14 cellular contexts compared by ENCODE assay signal in the genomic region with DNA sequence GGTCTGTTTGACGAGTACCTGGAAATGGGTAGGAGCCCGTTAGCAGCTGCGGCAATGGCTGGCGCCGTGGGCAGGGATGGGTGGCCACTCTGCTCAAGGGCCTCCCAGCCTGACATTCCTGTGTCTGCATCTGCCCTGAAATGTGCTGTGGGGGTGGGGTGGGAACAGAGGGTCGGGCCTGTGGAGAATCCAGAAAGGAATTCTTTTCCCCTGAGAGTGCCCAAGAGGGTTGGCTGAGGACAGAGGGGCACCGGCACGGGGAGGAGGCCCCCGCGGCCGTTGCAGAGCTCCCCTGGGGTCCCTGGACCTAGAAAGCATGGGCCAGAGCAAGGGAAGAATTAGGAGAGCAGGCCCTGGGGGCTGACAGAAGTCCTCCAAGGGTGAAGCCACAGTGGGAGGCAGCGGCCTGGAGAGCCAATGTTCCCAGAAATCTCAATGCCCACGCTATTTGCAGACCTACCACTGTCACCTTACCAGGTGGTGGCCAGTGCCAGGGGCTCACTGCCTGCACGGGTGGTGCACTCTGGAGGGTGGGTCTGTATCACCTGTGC. TPM values are rescaled to one million over a fixed set of nuclear protein-coding genes. Genes with fewer than 3 reads are reported as not detected.
DNase-seq lines count a peak whose midpoint lies in the region; ATAC-seq and TF ChIP-seq lines count a peak whose summit lies in the region.
"Had no signal": no experiment of that assay in that cellular context is flagged by ENCODE, and none has a peak within 500 bp of the region (broad histone marks: within the 10 kb centered on the region; RNA-seq: fewer than 3 reads in every experiment).

No MANE protein-coding gene starts in this region.

- intact Hi-C loops in MCF 10A (cut with micrococcal nuclease) (loop anchor here (10.0 kb wide), 1 partner anchor 361 kb away; no protein-coding TSS in a partner anchor), spleen (cut with DNase I; ENCODE audit: low total_unique reads) (no loop called here)

- H4K20me1 ChIP-seq in hepatocyte (ENCODE audit: insufficient read depth, poor library complexity, severe bottlenecking), result no peaks in the 10 kb centered on the region

- peak overlapping the region; percentile 67 for H3K4me3 Mint-ChIP-seq in activated naive CD8-positive, alpha-beta T cell
- no peak overlapping the region for H3K4me3 Mint-ChIP-seq in activated naive CD8-positive, alpha-beta T cell treated with anti-CD3 and anti-CD28 coated beads for 36 hours
- peak overlapping the region; percentile 46 for H3K4me3 Mint-ChIP-seq in activated CD4-positive, alpha-beta memory T cell treated with anti-CD3 and anti-CD28 coated beads, Interleukin-2, amount 10 ng/mL, durations not matched to agents 7 days and 5 days
- H3K4me3 Mint-ChIP-seq in memory B cell, result peak overlapping the region; percentile 47
- H3K4me3 Mint-ChIP-seq in stimulated activated effector memory CD8-positive, alpha-beta T cell treated with anti-CD3 and anti-CD28 coated beads, Interleukin-12 subunit alpha, Interleukin-12 subunit beta, amount 100 ng/mL, for 72 hours, result peak overlapping the region; percentile 84
- H3K4me3 Mint-ChIP-seq in MCF 10A (ENCODE audit: unreplicated experiment), result no peak overlapping the region

- H3K36me3 Mint-ChIP-seq in activated naive CD8-positive, alpha-beta T cell, result no peaks in the 10 kb centered on the region
- H3K36me3 Mint-ChIP-seq in activated naive CD8-positive, alpha-beta T cell treated with anti-CD3 and anti-CD28 coated beads for 36 hours, result peaks cover 2% of the 10 kb centered on the region
- H3K36me3 Mint-ChIP-seq in activated CD4-positive, alpha-beta memory T cell treated with anti-CD3 and anti-CD28 coated beads, Interleukin-2, amount 10 ng/mL, durations not matched to agents 7 days and 5 days (ENCODE audit: low read depth), result no peaks in the 10 kb centered on the region
- H3K36me3 Mint-ChIP-seq in memory B cell, result no peaks in the 10 kb centered on the region
- H3K36me3 Mint-ChIP-seq in stimulated activated effector memory CD8-positive, alpha-beta T cell treated with anti-CD3 and anti-CD28 coated beads, Interleukin-12 subunit alpha, Interleukin-12 subunit beta, amount 100 ng/mL, for 72 hours, result peaks cover 19% of the 10 kb centered on the region
- H3K36me3 Mint-ChIP-seq in MCF 10A (ENCODE audit: insufficient read depth, unreplicated experiment), result peaks cover 6% of the 10 kb centered on the region

- WGBS in hepatocyte (ENCODE audit: low lambda C conversion rate, missing lambda C conversion rate), result 66% methylated on average over 13 of the region's 14 CpGs
- WGBS in spleen, 5 donors, result 54 to 70% (median 61%) methylated on average over 11 to 14 of the region's 14 CpGs

- no peak overlapping the region for H3K27ac ChIP-seq in hepatocyte
- H3K27ac ChIP-seq in spleen, result no peak overlapping the region

- peaks cover 6% of the 10 kb centered on the region for H3K27me3 ChIP-seq in hepatocyte
- H3K27me3 ChIP-seq in spleen (replicated peaks in 1 of 7), result peaks cover 0 to 15% (median 0%) of the 10 kb centered on the region in 7 donors

- peaks cover 12% of the 10 kb centered on the region for H3K4me1 Mint-ChIP-seq in activated naive CD8-positive, alpha-beta T cell (ENCODE audit: low read depth)
- peaks cover 8% of the 10 kb centered on the region for H3K4me1 Mint-ChIP-seq in activated naive CD8-positive, alpha-beta T cell treated with anti-CD3 and anti-CD28 coated beads for 36 hours
- H3K4me1 Mint-ChIP-seq in activated CD4-positive, alpha-beta memory T cell treated with anti-CD3 and anti-CD28 coated beads, Interleukin-2, amount 10 ng/mL, durations not matched to agents 7 days and 5 days, result peaks cover 13% of the 10 kb centered on the region
- H3K4me1 Mint-ChIP-seq in memory B cell, result peaks cover 4% of the 10 kb centered on the region
- peaks cover 12% of the 10 kb centered on the region for H3K4me1 Mint-ChIP-seq in stimulated activated effector memory CD8-positive, alpha-beta T cell treated with anti-CD3 and anti-CD28 coated beads, Interleukin-12 subunit alpha, Interleukin-12 subunit beta, amount 100 ng/mL, for 72 hours
- H3K4me1 Mint-ChIP-seq in MCF 10A (ENCODE audit: insufficient read depth, unreplicated experiment), result no peaks in the 10 kb centered on the region

- no peak for TF ChIP-seq CTCF in MCF 10A (IDR thresholded peaks at IDR 0.05; ENCODE audit: unreplicated experiment)
- TF ChIP-seq CTCF in hepatocyte (IDR thresholded peaks at IDR 0.05; ENCODE audit: poor library complexity), result no peak
- TF ChIP-seq CTCF in spleen (IDR thresholded peaks at IDR 0.05 in 8 of 11, conservative IDR thresholded peaks at IDR 0.05 in 3 of 11), result no peak

- DNase-seq in activated naive CD8-positive, alpha-beta T cell treated with anti-CD3 and anti-CD28 coated beads for 36 hours, result no peak
- no peak for DNase-seq in activated CD4-positive, alpha-beta memory T cell treated with anti-CD3 and anti-CD28 coated beads, Interleukin-2, amount 10 ng/mL, durations not matched to agents 7 days and 5 days
- DNase-seq in memory B cell (ENCODE audit: low spot score in 2 of 2) (no peak), MCF 10A (ENCODE audit: unreplicated experiment) (no peak), hepatocyte (ENCODE audit: low spot score) (no peak), spleen (no peak)
- no peak for DNase-seq in stimulated activated effector memory CD8-positive, alpha-beta T cell treated with anti-CD3 and anti-CD28 coated beads, Interleukin-12 subunit alpha, Interleukin-12 subunit beta, amount 100 ng/mL, for 72 hours (ENCODE audit: low spot score in 2 of 2)
- DNase-seq: DMS79, left ventricle myocardium superior, MV-4-11, NCI-H2227 treated with DMSO at 0.1 percent for 48 hours, T-helper 9 cell had no signal

- ATAC-seq in memory B cell (ENCODE audit: low read depth), result no peak
- no peak for ATAC-seq in stimulated activated effector memory CD8-positive, alpha-beta T cell treated with anti-CD3 and anti-CD28 coated beads, Interleukin-12 subunit alpha, Interleukin-12 subunit beta, amount 100 ng/mL, for 72 hours
- ATAC-seq: HCT116 had no signal

- H3K9me3 Mint-ChIP-seq in activated naive CD8-positive, alpha-beta T cell (ENCODE audit: low read depth), result no peaks in the 10 kb centered on the region
- no peaks in the 10 kb centered on the region for H3K9me3 Mint-ChIP-seq in activated naive CD8-positive, alpha-beta T cell treated with anti-CD3 and anti-CD28 coated beads for 36 hours
- H3K9me3 Mint-ChIP-seq in activated CD4-positive, alpha-beta memory T cell treated with anti-CD3 and anti-CD28 coated beads, Interleukin-2, amount 10 ng/mL, durations not matched to agents 7 days and 5 days, result no peaks in the 10 kb centered on the region
- H3K9me3 Mint-ChIP-seq in memory B cell (no peaks in the 10 kb centered on the region), MCF 10A (ENCODE audit: unreplicated experiment) (no peaks in the 10 kb centered on the region)
- H3K9me3 Mint-ChIP-seq in stimulated activated effector memory CD8-positive, alpha-beta T cell treated with anti-CD3 and anti-CD28 coated beads, Interleukin-12 subunit alpha, Interleukin-12 subunit beta, amount 100 ng/mL, for 72 hours, result no peaks in the 10 kb centered on the region

- H3K9me3 ChIP-seq in hepatocyte (ENCODE audit: low read depth) (no peaks in the 10 kb centered on the region), spleen (no peaks in the 10 kb centered on the region)

- H3K79me2 ChIP-seq in hepatocyte, result no peaks in the 10 kb centered on the region

- no peak overlapping the region for H3K27ac Mint-ChIP-seq in activated naive CD8-positive, alpha-beta T cell
- no peak overlapping the region for H3K27ac Mint-ChIP-seq in activated naive CD8-positive, alpha-beta T cell treated with anti-CD3 and anti-CD28 coated beads for 36 hours
- no peak overlapping the region for H3K27ac Mint-ChIP-seq in activated CD4-positive, alpha-beta memory T cell treated with anti-CD3 and anti-CD28 coated beads, Interleukin-2, amount 10 ng/mL, durations not matched to agents 7 days and 5 days
- H3K27ac Mint-ChIP-seq in memory B cell, result no peak overlapping the region
- H3K27ac Mint-ChIP-seq in stimulated activated effector memory CD8-positive, alpha-beta T cell treated with anti-CD3 and anti-CD28 coated beads, Interleukin-12 subunit alpha, Interleukin-12 subunit beta, amount 100 ng/mL, for 72 hours, result no peak overlapping the region
- no peak overlapping the region for H3K27ac Mint-ChIP-seq in MCF 10A (ENCODE audit: low read depth, unreplicated experiment)

- no peaks in the 10 kb centered on the region for H3K9me2 ChIP-seq in hepatocyte (replicated peaks; ENCODE audit: insufficient read depth)

- no peak for TF ChIP-seq POLR2A in spleen (IDR thresholded peaks at IDR 0.05)

- H2AFZ ChIP-seq in hepatocyte, result no peak overlapping the region

- no peaks in the 10 kb centered on the region for H3K27me3 Mint-ChIP-seq in activated naive CD8-positive, alpha-beta T cell
- peaks cover 17% of the 10 kb centered on the region for H3K27me3 Mint-ChIP-seq in activated naive CD8-positive, alpha-beta T cell treated with anti-CD3 and anti-CD28 coated beads for 36 hours
- peaks cover 25% of the 10 kb centered on the region for H3K27me3 Mint-ChIP-seq in activated CD4-positive, alpha-beta memory T cell treated with anti-CD3 and anti-CD28 coated beads, Interleukin-2, amount 10 ng/mL, durations not matched to agents 7 days and 5 days
- no peaks in the 10 kb centered on the region for H3K27me3 Mint-ChIP-seq in memory B cell
- H3K27me3 Mint-ChIP-seq in MCF 10A (ENCODE audit: insufficient read depth, unreplicated experiment), result peaks cover 29% of the 10 kb centered on the region

- CTCF ChIA-PET in activated CD4-positive, alpha-beta memory T cell treated with anti-CD3 and anti-CD28 coated beads, Interleukin-2, amount 10 ng/mL, durations not matched to agents 7 days and 5 days (lab: Charles Lee), result no interaction called here
- CTCF ChIA-PET in MCF 10A (lab: Yijun Ruan, JAX), result interaction anchor here (0.6 kb wide), 1 partner anchor 352 kb away, joined by 3 read pairs; no protein-coding TSS in a partner anchor

- peaks cover 6% of the 10 kb centered on the region for H3K4me1 ChIP-seq in hepatocyte (ENCODE audit: insufficient read depth)
- peaks cover 3 to 33% (median 19%) of the 10 kb centered on the region in 6 donors for H3K4me1 ChIP-seq in spleen

- no peak overlapping the region for H3K4me2 ChIP-seq in hepatocyte

- BruUV-seq in MCF 10A (replicated peaks; lab: Mats Ljungman, UMichigan), result no TSS peak

- H3K4me3 ChIP-seq in hepatocyte (no peak overlapping the region), spleen (no peak overlapping the region)

- H3K36me3 ChIP-seq in hepatocyte (replicated peaks; ENCODE audit: insufficient read depth, low read depth) (no peaks in the 10 kb centered on the region), spleen (no peaks in the 10 kb centered on the region)

- POLR2A ChIA-PET in activated CD4-positive, alpha-beta memory T cell treated with anti-CD3 and anti-CD28 coated beads, Interleukin-2, amount 10 ng/mL, durations not matched to agents 7 days and 5 days (lab: Charles Lee), result interaction anchor here (1.2 kb wide), 1 partner anchor 471 kb away, joined by 3 read pairs; a partner anchor contains a TSS
- POLR2A ChIA-PET in MCF 10A (lab: Yijun Ruan, JAX), result interaction anchor here (1.2 kb wide), 1 partner anchor 418 kb away, joined by 3 read pairs; no protein-coding TSS in a partner anchor

RNA-seq across cellular contexts. Expression of a gene that starts 27.8 kb away (rescaled TPM):
- 1 to 10 TPM; 3.4 to 3.6 TPM for total RNA-seq in activated naive CD8-positive, alpha-beta T cell treated with anti-CD3 and anti-CD28 coated beads for 36 hours
- under 1 TPM; 0.53 to 0.91 TPM for total RNA-seq in activated CD4-positive, alpha-beta memory T cell treated with anti-CD3 and anti-CD28 coated beads, Interleukin-2, amount 10 ng/mL, durations not matched to agents 7 days and 5 days
- 0.14 and 0.15 TPM in 2 replicates for total RNA-seq in MCF 10A (2022)
- 0.72 and 1.00 TPM in 2 replicates for total RNA-seq in hepatocyte
- 1.4 and 3.0 TPM in 2 replicates for polyA plus RNA-seq in hepatocyte
- total RNA-seq in spleen, result 1 to 10 TPM; 1.5 to 3.5 (median 3.0) TPM
- 1 to 10 TPM in 1 of 3 donors, under 1 TPM in 2; 0.46 to 1.3 (median 0.56) TPM for polyA plus RNA-seq in spleen

Comparison
In these comparisons a context has a peak if more than half of its experiments do, and no peak if none do; other contexts are left out.
1. H3K4me3 Mint-ChIP-seq: peak in activated naive CD8-positive, alpha-beta T cell (single experiment), activated CD4-positive, alpha-beta memory T cell treated with anti-CD3 and anti-CD28 coated beads, Interleukin-2, amount 10 ng/mL, durations not matched to agents 7 days and 5 days (single experiment), memory B cell (single experiment) and stimulated activated effector memory CD8-positive, alpha-beta T cell treated with anti-CD3 and anti-CD28 coated beads, Interleukin-12 subunit alpha, Interleukin-12 subunit beta, amount 100 ng/mL, for 72 hours (single experiment); none in activated naive CD8-positive, alpha-beta T cell treated with anti-CD3 and anti-CD28 coated beads for 36 hours (single experiment) and MCF 10A (single experiment).